In genomic region chr10:119205926-119206602, GRCh38 we compare ENCODE assay signal across 8 cellular contexts. TPM values are rescaled to one million over a fixed set of nuclear protein-coding genes. Genes with fewer than 3 reads are reported as not detected.
DNase-seq lines count a peak whose midpoint lies in the region; ATAC-seq and TF ChIP-seq lines count a peak whose summit lies in the region.

No MANE protein-coding gene starts in this region.

- TF ChIP-seq CTCF in activated CD8-positive, alpha-beta T cell treated with anti-CD3 and anti-CD28 coated beads for 36 hours (IDR thresholded peaks at IDR 0.05): no peak
- no peak for TF ChIP-seq CTCF in epithelial cell of esophagus (IDR thresholded peaks at IDR 0.05; ENCODE audit: insufficient read depth, low read depth, low read length, missing control alignments)

- H4K20me1 ChIP-seq in BLaER1: peaks cover 23% of the 10 kb centered on the region

- H3K4me1 Mint-ChIP-seq in activated CD8-positive, alpha-beta T cell treated with anti-CD3 and anti-CD28 coated beads for 36 hours (ENCODE audit: low read depth): peaks cover 22% of the 10 kb centered on the region

- peak overlapping the region; percentile 96 for H3K27ac Mint-ChIP-seq in activated CD8-positive, alpha-beta T cell treated with anti-CD3 and anti-CD28 coated beads for 36 hours

- H3K27me3 ChIP-seq in BLaER1 (peaks cover 34% of the 10 kb centered on the region), mucosa of stomach (ENCODE audit: control insufficient read depth, insufficient read depth, low read length) (no peaks in the 10 kb centered on the region)

- peak overlapping the region; percentile 89 for H3K27ac ChIP-seq in BLaER1
- H3K27ac ChIP-seq in temporal lobe (ENCODE audit: low read depth, low read length): peak overlapping the region; percentile 56

- no peaks in the 10 kb centered on the region for H3K9me3 Mint-ChIP-seq in activated CD8-positive, alpha-beta T cell treated with anti-CD3 and anti-CD28 coated beads for 36 hours

- peak overlapping the region; percentile 77 for H3K4me2 ChIP-seq in BLaER1

- no peaks in the 10 kb centered on the region for H3K36me3 ChIP-seq in BLaER1
- H3K36me3 ChIP-seq in mucosa of stomach (ENCODE audit: control insufficient read depth, insufficient read depth, low read length): no peaks in the 10 kb centered on the region

- POLR2A ChIA-PET in activated CD8-positive, alpha-beta T cell treated with anti-CD3 and anti-CD28 coated beads for 36 hours (lab: Charles Lee): interaction anchor here (0.5 to 4.2 kb wide), 22 partner anchors 8 to 337 kb away, joined by 3 to 27 read pairs (median 5); partner anchors contain the start of gene RGS10

- H3K4me3 Mint-ChIP-seq in activated CD8-positive, alpha-beta T cell treated with anti-CD3 and anti-CD28 coated beads for 36 hours: peak overlapping the region; percentile 75

- DNase-seq in KG1 (lab: John Stamatoyannopoulos, UW) (peak; percentile 51), epithelial cell of esophagus (ENCODE audit: low read depth) (no peak), ecto neural progenitor cell (ENCODE audit: low spot score) (no peak)
- DNase-seq in activated CD8-positive, alpha-beta T cell treated with anti-CD3 and anti-CD28 coated beads for 36 hours: peak; percentile 72

- no peaks in the 10 kb centered on the region for H3K9me3 ChIP-seq in BLaER1
- no peaks in the 10 kb centered on the region for H3K9me3 ChIP-seq in mucosa of stomach (ENCODE audit: control insufficient read depth, low read length)

- peak overlapping the region; percentile 80 for H3K4me3 ChIP-seq in BLaER1
- H3K4me3 ChIP-seq in epithelial cell of esophagus (ENCODE audit: low read length): peak overlapping the region; percentile 61
- H3K4me3 ChIP-seq in mucosa of stomach (ENCODE audit: low read length): peak overlapping the region; percentile 60

- H3K4me1 ChIP-seq in BLaER1: peaks cover 25% of the 10 kb centered on the region
- H3K4me1 ChIP-seq in mucosa of stomach (ENCODE audit: control insufficient read depth, insufficient read depth, low read length): peaks cover 18% of the 10 kb centered on the region

- no peaks in the 10 kb centered on the region for H3K36me3 Mint-ChIP-seq in activated CD8-positive, alpha-beta T cell treated with anti-CD3 and anti-CD28 coated beads for 36 hours (ENCODE audit: low read depth)

- CTCF ChIA-PET in activated CD8-positive, alpha-beta T cell treated with anti-CD3 and anti-CD28 coated beads for 36 hours (lab: Charles Lee): interaction anchor here (0.5 to 5.5 kb wide), 55 partner anchors 7 to 335 kb away, joined by 3 to 49 read pairs (median 5); no protein-coding TSS in a partner anchor

- peak; percentile 23 for ATAC-seq in GM19452 (IDR thresholded peaks at IDR 0.05; ENCODE audit: unreplicated experiment)
- ATAC-seq in activated CD8-positive, alpha-beta T cell treated with anti-CD3 and anti-CD28 coated beads for 36 hours: no peak

- no peaks in the 10 kb centered on the region for H3K27me3 Mint-ChIP-seq in activated CD8-positive, alpha-beta T cell treated with anti-CD3 and anti-CD28 coated beads for 36 hours

- H3K9ac ChIP-seq in BLaER1 (peak overlapping the region; percentile 91), mucosa of stomach (ENCODE audit: low read length) (peak overlapping the region; percentile 72)

- intact Hi-C loops in activated CD8-positive, alpha-beta T cell treated with anti-CD3 and anti-CD28 coated beads for 36 hours (cut with micrococcal nuclease): loop anchor here (5.0 kb wide), 1 partner anchor 391 kb away; the partner anchor contains the start of gene TIAL1

RNA-seq across cellular contexts. Expression of gene GRK5, which starts 1.3 kb away (rescaled TPM):
- 10 to 100 TPM; 14.8 to 15.6 TPM for total RNA-seq in activated CD8-positive, alpha-beta T cell treated with anti-CD3 and anti-CD28 coated beads for 36 hours
- 11.6 TPM for total RNA-seq in temporal lobe

RNA-seq across cellular contexts. Expression of gene PRDX3, which starts 27.5 kb away (rescaled TPM):
- total RNA-seq in activated CD8-positive, alpha-beta T cell treated with anti-CD3 and anti-CD28 coated beads for 36 hours: 100 to 1,000 TPM; 198 to 203 TPM
- total RNA-seq in temporal lobe: 62.0 TPM

RNA-seq across cellular contexts. Expression of gene SFXN4, which starts 40.5 kb away (rescaled TPM):
- 10 to 100 TPM; 45.9 to 50.3 TPM for total RNA-seq in activated CD8-positive, alpha-beta T cell treated with anti-CD3 and anti-CD28 coated beads for 36 hours
- 17.5 TPM for total RNA-seq in temporal lobe

Comparison
In these comparisons a context has a peak if more than half of its experiments do, and no peak if none do; other contexts are left out.
1. DNase-seq: peak in KG1 (single experiment) and activated CD8-positive, alpha-beta T cell treated with anti-CD3 and anti-CD28 coated beads for 36 hours (single experiment); none in epithelial cell of esophagus (single experiment) and ecto neural progenitor cell (single experiment).
2. Peak in every context shown above with its lines, with median percentiles within 50 percentile points of each other: H3K4me3 ChIP-seq.